In genomic region chr6:100346828-100347227, GRCh38 we compare ENCODE assay signal across 14 cellular contexts.
DNase-seq lines count a peak whose midpoint lies in the region; ATAC-seq, FAIRE-seq and TF ChIP-seq lines count a peak whose summit lies in the region.
"Had no signal": no experiment of that assay in that cellular context is flagged by ENCODE, and none has a peak within 500 bp of the region (broad histone marks: within the 10 kb centered on the region; RNA-seq: fewer than 3 reads in every experiment).

No MANE protein-coding gene starts in this region.

- FAIRE-seq in GM19239 (lab: Jason Lieb, UNC), result no peak

- H3K27ac ChIP-seq in HCT116 (ENCODE audit: low read depth, low read length) (no peak overlapping the region), substantia nigra (ENCODE audit: low read depth, low read length, poor library complexity, severe bottlenecking) (no peak overlapping the region)
- H3K27ac ChIP-seq: SJCRH30 had no signal

- no peak overlapping the region for H3K4me3 ChIP-seq in HCT116 (replicated peaks in 1 of 2; ENCODE audit: low read depth in 1 of 2, low read length in 2 of 2)
- H3K4me3 ChIP-seq in fibroblast of pulmonary artery (replicated peaks; ENCODE audit: low read depth, low read length), result no peak overlapping the region
- H3K4me3 ChIP-seq: SJCRH30 had no signal

- H3K79me2 ChIP-seq in HCT116 (ENCODE audit: insufficient read depth, low read length), result no peaks in the 10 kb centered on the region

- ATAC-seq in HCT116 (no peak), SK-N-SH treated with all-trans-retinoic acid at 6 μM for 48 hours (peak; percentile 20), HG03175 (IDR thresholded peaks at IDR 0.05; ENCODE audit: unreplicated experiment) (no peak)
- ATAC-seq: naive thymus-derived CD8-positive, alpha-beta T cell had no signal

- intact Hi-C loops in HCT116 (cut with micrococcal nuclease), result no loop called here

- DNase-seq in AG20443 (ENCODE audit: low spot score) (peak; percentile 27), HCT116 (ENCODE audit: low read depth, low spot score) (no peak), fibroblast of pulmonary artery (ENCODE audit: low read depth) (peak; percentile 77), GM19239 (ENCODE audit: insufficient read length, low spot score) (no peak), GM10248 (ENCODE audit: extremely low spot score) (no peak), substantia nigra (lab: John Stamatoyannopoulos, UW) (no peak)
- DNase-seq: activated CD4-positive, alpha-beta T cell treated with anti-CD3 and anti-CD28 coated beads, Interleukin-2, amount 10 ng/mL, durations not matched to agents 7 days and 5 days; activated naive CD4-positive, alpha-beta T cell treated with anti-CD3 and anti-CD28 coated beads, Interleukin-2, amount 50 U/mL, for 16 hours; BE2C; effector memory CD4-positive, alpha-beta T cell; naive thymus-derived CD8-positive, alpha-beta T cell; SJCRH30 had no signal

- H3K4me2 ChIP-seq in HCT116 (ENCODE audit: low read length), result no peak overlapping the region

- POLR2A ChIA-PET in HCT116 (lab: Charles Lee), result no interaction called here
- POLR2A ChIA-PET in GM10248 (lab: Yijun Ruan, JAX), result interaction anchor here (0.7 kb wide), 1 partner anchor 38 kb away, joined by 3 read pairs; no protein-coding TSS in a partner anchor

- no peak for TF ChIP-seq RAD21 in HCT116 (IDR thresholded peaks at IDR 0.05; ENCODE audit: low read depth)

- no peak for TF ChIP-seq POLR2A in HCT116 (IDR thresholded peaks at IDR 0.05; ENCODE audit: borderline replicate concordance, extremely low read depth, insufficient read depth, insufficient read length)

- RAD21 ChIA-PET in HCT116 (lab: Charles Lee; ENCODE audit: low non-redundant PET in 1 of 2, low total read pairs in 2 of 2, uncharacterized antibody in 2 of 2, unreplicated experiment in 2 of 2), result no interaction called here

- no peak overlapping the region for H3K9ac ChIP-seq in HCT116 (ENCODE audit: low read length)

- no peaks in the 10 kb centered on the region for H3K4me1 ChIP-seq in HCT116 (ENCODE audit: control insufficient read depth in 1 of 2, insufficient read depth in 2 of 2, low read length in 2 of 2)
- H3K4me1 ChIP-seq: BE2C had no signal

- TF ChIP-seq CTCF in HCT116 (IDR thresholded peaks at IDR 0.05 in 2 of 3, conservative IDR thresholded peaks at IDR 0.05 in 1 of 3; ENCODE audit: borderline replicate concordance in 1 of 3, insufficient read depth in 1 of 3, low read depth in 2 of 3, low read length in 2 of 3), result no peak
- TF ChIP-seq CTCF in fibroblast of pulmonary artery (IDR thresholded peaks at IDR 0.05; ENCODE audit: low read length, missing control alignments), result no peak
- TF ChIP-seq CTCF in GM10248 (IDR thresholded peaks at IDR 0.05; ENCODE audit: control extremely low read depth, extremely low read depth, low read depth, missing control alignments), result no peak

- no peaks in the 10 kb centered on the region for H3K9me3 ChIP-seq in HCT116 (ENCODE audit: control insufficient read depth in 1 of 2, insufficient read depth in 1 of 2, low read depth in 1 of 2, low read length in 2 of 2)
- H3K9me3 ChIP-seq: BE2C had no signal

- no peaks in the 10 kb centered on the region for H3K36me3 ChIP-seq in HCT116 (ENCODE audit: control insufficient read depth in 1 of 2, insufficient read depth in 2 of 2, low read length in 2 of 2)
- H3K36me3 ChIP-seq: BE2C, SJCRH30 had no signal

- no peaks in the 10 kb centered on the region for H3K9me2 ChIP-seq in HCT116 (ENCODE audit: insufficient read depth)

- CTCF ChIA-PET in HCT116 (lab: Charles Lee), result no interaction called here
- CTCF ChIA-PET in GM10248 (lab: Yijun Ruan, JAX), result interaction anchor here (1.0 to 1.1 kb wide), 2 partner anchors 19 to 109 kb away, joined by 3 read pairs; no protein-coding TSS in a partner anchor

- H2AFZ ChIP-seq in HCT116 (ENCODE audit: low read depth, low read length, poor library complexity, severe bottlenecking), result peak overlapping the region; percentile 36

- no peaks in the 10 kb centered on the region for H3K27me3 ChIP-seq in HCT116 (ENCODE audit: insufficient read depth, low read length)
- H3K27me3 ChIP-seq: BE2C, SJCRH30 had no signal

- no peaks in the 10 kb centered on the region for H4K20me1 ChIP-seq in HCT116 (ENCODE audit: insufficient read depth)

- BruUV-seq in HCT116 (replicated peaks; lab: Mats Ljungman, UMichigan), result no TSS peak

TF ChIP-seq in HCT116, 20 proteins besides CTCF, POLR2A, EP300 and RAD21 (continues in another document):
- TF ChIP-seq YY1 (IDR thresholded peaks at IDR 0.05; ENCODE audit: extremely low read depth, insufficient replicate concordance, low read depth, low read length) (no peak), SP1 (IDR thresholded peaks at IDR 0.05; ENCODE audit: low read depth) (no peak), SRF (IDR thresholded peaks at IDR 0.05; ENCODE audit: low read depth) (no peak), EZH2phosphoT487 (IDR thresholded peaks at IDR 0.05; ENCODE audit: borderline replicate concordance) (no peak), CEBPB (IDR thresholded peaks at IDR 0.05; ENCODE audit: low read depth) (no peak), REST (IDR thresholded peaks at IDR 0.05; ENCODE audit: low read depth) (no peak), TCF7L2 (IDR thresholded peaks at IDR 0.05; ENCODE audit: borderline replicate concordance, extremely low read depth, insufficient read depth, insufficient read length) (no peak)

TF ChIP-seq in SK-N-SH treated with all-trans-retinoic acid at 6 μM for 48 hours, 23 proteins besides CTCF, POLR2A, EP300 and RAD21:
- TF ChIP-seq ZNF565 (CRISPR knock-in tag; conservative IDR thresholded peaks at IDR 0.05; ENCODE audit: low read depth) (no peak), ZFP3 (CRISPR knock-in tag; IDR thresholded peaks at IDR 0.05) (no peak), PPARA (CRISPR knock-in tag; IDR thresholded peaks at IDR 0.05; ENCODE audit: borderline replicate concordance) (no peak)

Comparison
In these comparisons a context has a peak if more than half of its experiments do, and no peak if none do; other contexts are left out.
1. DNase-seq: peak in AG20443 (single experiment) and fibroblast of pulmonary artery (single experiment); none in HCT116 (single experiment), GM19239 (single experiment), GM10248 (single experiment) and substantia nigra (0 of 49).